In the genomic region with DNA sequence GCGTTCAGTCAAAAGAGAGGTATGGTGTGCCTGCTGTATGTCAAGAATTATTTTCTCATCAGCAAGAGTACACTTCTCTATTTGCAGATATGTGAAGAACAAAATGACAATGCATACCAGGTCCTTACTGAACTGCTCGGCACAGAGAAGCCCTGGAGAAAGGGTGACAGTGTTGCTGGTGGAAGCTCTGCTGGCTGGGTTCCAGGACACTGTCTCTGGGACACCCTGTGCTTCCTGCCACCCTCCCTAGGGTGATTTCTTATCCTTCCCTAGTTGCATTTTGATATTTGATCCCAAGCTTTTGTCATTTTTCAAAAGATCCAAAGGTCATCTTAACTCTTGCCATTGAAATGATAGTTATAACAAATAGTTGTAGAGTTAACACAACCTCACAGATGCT, we compare ENCODE assay signal across 37 cellular contexts. TPM values are rescaled to one million over a fixed set of nuclear protein-coding genes. Genes with fewer than 3 reads are reported as not detected.
"Had no signal": no experiment of that assay in that cellular context is flagged by ENCODE, and none has a peak within 500 bp of the region (broad histone marks: within the 10 kb centered on the region; RNA-seq: fewer than 3 reads in every experiment).

No MANE protein-coding gene starts in this region.

- H3K27ac ChIP-seq: adrenal gland, ascending aorta, body of pancreas, brain microvascular endothelial cell, breast epithelium, cardiac muscle cell had no signal

- H3K9me3 ChIP-seq: adrenal gland, ascending aorta, body of pancreas, breast epithelium had no signal

- H3K4me1 ChIP-seq: adrenal gland, ascending aorta, breast epithelium had no signal

- H3K27me3 ChIP-seq: adrenal gland, ascending aorta, body of pancreas, brain microvascular endothelial cell, cardiac muscle cell had no signal

- H3K36me3 ChIP-seq: adrenal gland, ascending aorta, brain microvascular endothelial cell, breast epithelium, cardiac muscle cell had no signal

- DNase-seq: activated effector memory CD4-positive, alpha-beta T cell treated with anti-CD3 and anti-CD28 coated beads, Interleukin-2, amount 50 U/mL, for 16 hours; activated effector memory CD4-positive, alpha-beta T cell treated with Interleukin-2 at 50 U/mL for 16 hours; activated gamma-delta T cell; activated gamma-delta T cell treated with Interleukin-2 at 50 U/mL for 16 hours; activated naive CD4-positive, alpha-beta T cell; activated naive CD4-positive, alpha-beta T cell treated with anti-CD3 and anti-CD28 coated beads for 36 hours; activated naive CD4-positive, alpha-beta T cell treated with anti-CD3 and anti-CD28 coated beads, Interleukin-2, amount 10 ng/mL, durations not matched to agents 7 days and 5 days; activated naive CD4-positive, alpha-beta T cell treated with anti-CD3 and anti-CD28 coated beads, Interleukin-2, amount 50 U/mL, for 16 hours; activated naive CD4-positive, alpha-beta T cell treated with Interleukin-2 at 50 U/mL for 16 hours; activated naive CD8-positive, alpha-beta T cell treated with anti-CD3 and anti-CD28 coated beads for 36 hours; activated naive CD8-positive, alpha-beta T cell treated with anti-CD3 and anti-CD28 coated beads, Interleukin-2, amount 10 ng/mL, durations not matched to agents 7 days and 5 days; activated naive CD8-positive, alpha-beta T cell treated with anti-CD3 and anti-CD28 coated beads, Interleukin-2, amount 50 U/mL, for 24 hours; activated T-cell treated with anti-CD3 and anti-CD28 coated beads, Interleukin-2, amount 50 U/mL, for 1 hour; activated T-cell treated with anti-CD3 and anti-CD28 coated beads, Interleukin-2, amount 50 U/mL, for 24 hours; activated T-cell treated with anti-CD3 and anti-CD28 coated beads, Interleukin-2, amount 50 U/mL, for 4 hours; activated T-cell treated with anti-CD3 and anti-CD28 coated beads, Interleukin-2, amount 50 U/mL, for 48 hours; activated T-cell treated with anti-CD3 and anti-CD28 coated beads, Interleukin-2, amount 50 U/mL, for 72 hours; adrenal gland; amniotic stem cell; amygdala; anterior cingulate cortex; aorta; body of pancreas; brain microvascular endothelial cell; caudate nucleus; central memory CD4-positive, alpha-beta T cell; cerebellar nuclear complex had no signal

- H3K4me3 ChIP-seq: adrenal gland, ascending aorta, body of pancreas, breast epithelium, cardiac muscle cell had no signal

RNA-seq across cellular contexts. Expression of gene CST5, which starts 8.3 kb away (rescaled TPM):
- total RNA-seq: activated naive CD4-positive, alpha-beta T cell treated with anti-CD3 and anti-CD28 coated beads for 36 hours; activated naive CD4-positive, alpha-beta T cell treated with anti-CD3 and anti-CD28 coated beads, Interleukin-2, amount 50 U/mL, for 72 hours; activated naive CD8-positive, alpha-beta T cell treated with anti-CD3 and anti-CD28 coated beads for 36 hours; activated naive CD8-positive, alpha-beta T cell treated with anti-CD3 and anti-CD28 coated beads, Interleukin-2, amount 10 ng/mL, durations not matched to agents 7 days and 5 days; activated T-cell treated with anti-CD3 and anti-CD28 coated beads, Interleukin-2, amount 50 U/mL, for 4 hours; activated T-cell treated with anti-CD3 and anti-CD28 coated beads, Interleukin-2, amount 50 U/mL, for 72 hours; activated T-helper 1 cell treated with anti-CD3 and anti-CD28 coated beads, Interleukin-12 subunit alpha, Interleukin-12 subunit beta, Interleukin-2, Interleukin-4 antibody, amounts not matched to agents 30 ng/mL and 10 ng/mL and 1 ng/mL, durations not matched to agents 14 hours and 24 hours and 36 hours; activated T-helper 17 cell treated with anti-CD3 and anti-CD28 coated beads, Interleukin-2, amount 50 U/mL, for 72 hours; activated T-helper 2 cell treated with anti-CD3 and anti-CD28 coated beads, Interferon-gamma antibody, Interleukin-2, Interleukin-4, amounts not matched to agents 10 μg/mL and 5 μg/mL and 100 μg/mL, durations not matched to agents 14 hours and 24 hours and 36 hours; aorta; ascending aorta; body of pancreas; breast epithelium; bronchial epithelial cell; cardiac muscle cell; cardiac septum; cerebellum had no signal
- polyA plus RNA-seq: aorta had no signal
